ENCODE assay signal across 25 cellular contexts in genomic region chr7:1385086-1385808, GRCh38.
"Had no signal": no experiment of that assay in that cellular context is flagged by ENCODE, and none has a peak within 500 bp of the region (broad histone marks: within the 10 kb centered on the region; RNA-seq: fewer than 3 reads in every experiment).

No MANE protein-coding gene starts in this region.

- FAIRE-seq: TTC549 had no signal

- ATAC-seq: activated CD8-positive, alpha-beta memory T cell treated with anti-CD3 and anti-CD28 coated beads, Interleukin-2, amount 10 ng/mL, durations not matched to agents 7 days and 5 days; T-cell had no signal

- H3K27ac ChIP-seq: brain microvascular endothelial cell, cardiac muscle cell, Peyer's patch, RWPE1 had no signal

- H3K36me3 ChIP-seq: brain microvascular endothelial cell, cardiac muscle cell, MG63, Peyer's patch had no signal

- H3K4me3 ChIP-seq: cardiac muscle cell, MG63, Peyer's patch had no signal

- H3K9me3 ChIP-seq: MG63, Peyer's patch had no signal

- DNase-seq: activated B cell treated with CpG ODN at 0.5 μM for 24 hours; activated CD4-positive, alpha-beta T cell treated with anti-CD3 and anti-CD28 coated beads for 1 hour; activated CD4-positive, alpha-beta T cell treated with anti-CD3 and anti-CD28 coated beads, Interleukin-2, amount 10 ng/mL, durations not matched to agents 24 days and 14 days; activated CD4-positive, alpha-beta T cell treated with anti-CD3 and anti-CD28 coated beads, Interleukin-2, amount 50 U/mL, for 48 hours; activated CD8-positive, alpha-beta memory T cell treated with anti-CD3 and anti-CD28 coated beads, Interleukin-2, amount 10 ng/mL, durations not matched to agents 7 days and 5 days; activated effector memory CD4-positive, alpha-beta T cell treated with Interleukin-2 at 50 U/mL for 16 hours; activated naive CD4-positive, alpha-beta T cell; activated T-cell treated with anti-CD3 and anti-CD28 coated beads, Interleukin-2, amount 50 U/mL, for 24 hours; brain microvascular endothelial cell; cerebellar nuclear complex; MG63; MV-4-11; NCI-H1092 treated with DMSO at 0.1 percent for 48 hours; NCI-H1417 treated with DMSO at 0.1 percent for 48 hours; NCI-H1694; NCI-H2029 treated with DMSO at 0.1 percent for 48 hours; NCI-H510A treated with DMSO at 0.1 percent for 48 hours; Peyer's patch; SHP77; T-cell; T-helper 2 cell; T1000 had no signal

- H3K4me1 ChIP-seq: Peyer's patch had no signal

- H3K27me3 ChIP-seq: Peyer's patch had no signal
